ENCODE assay signal across 1 cellular context in the genomic region with DNA sequence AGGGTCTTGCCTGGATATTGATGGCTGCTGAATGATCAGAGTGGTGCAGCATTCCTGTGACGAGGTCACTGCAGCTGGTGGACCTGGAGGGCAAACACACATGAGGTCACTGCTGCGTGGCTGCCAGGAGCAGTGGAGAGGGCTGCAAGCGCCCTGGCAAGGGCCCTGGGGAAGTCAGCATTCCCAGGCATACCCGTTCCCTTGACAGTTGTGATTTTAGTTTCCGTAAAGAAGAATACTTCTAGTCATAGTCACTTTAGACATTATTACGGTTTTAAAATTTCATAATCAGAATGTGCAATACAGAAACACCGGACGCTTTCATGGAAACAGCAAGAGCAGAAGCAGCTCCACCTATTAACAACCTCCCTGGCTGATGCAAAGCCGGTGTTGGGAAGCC.
TF ChIP-seq lines count a peak whose summit lies in the region.

No MANE protein-coding gene starts in this region.

TF ChIP-seq in liver, 16 proteins besides CTCF, POLR2A, EP300 and RAD21 (continued from another document):
- TF ChIP-seq, protein P1, sequence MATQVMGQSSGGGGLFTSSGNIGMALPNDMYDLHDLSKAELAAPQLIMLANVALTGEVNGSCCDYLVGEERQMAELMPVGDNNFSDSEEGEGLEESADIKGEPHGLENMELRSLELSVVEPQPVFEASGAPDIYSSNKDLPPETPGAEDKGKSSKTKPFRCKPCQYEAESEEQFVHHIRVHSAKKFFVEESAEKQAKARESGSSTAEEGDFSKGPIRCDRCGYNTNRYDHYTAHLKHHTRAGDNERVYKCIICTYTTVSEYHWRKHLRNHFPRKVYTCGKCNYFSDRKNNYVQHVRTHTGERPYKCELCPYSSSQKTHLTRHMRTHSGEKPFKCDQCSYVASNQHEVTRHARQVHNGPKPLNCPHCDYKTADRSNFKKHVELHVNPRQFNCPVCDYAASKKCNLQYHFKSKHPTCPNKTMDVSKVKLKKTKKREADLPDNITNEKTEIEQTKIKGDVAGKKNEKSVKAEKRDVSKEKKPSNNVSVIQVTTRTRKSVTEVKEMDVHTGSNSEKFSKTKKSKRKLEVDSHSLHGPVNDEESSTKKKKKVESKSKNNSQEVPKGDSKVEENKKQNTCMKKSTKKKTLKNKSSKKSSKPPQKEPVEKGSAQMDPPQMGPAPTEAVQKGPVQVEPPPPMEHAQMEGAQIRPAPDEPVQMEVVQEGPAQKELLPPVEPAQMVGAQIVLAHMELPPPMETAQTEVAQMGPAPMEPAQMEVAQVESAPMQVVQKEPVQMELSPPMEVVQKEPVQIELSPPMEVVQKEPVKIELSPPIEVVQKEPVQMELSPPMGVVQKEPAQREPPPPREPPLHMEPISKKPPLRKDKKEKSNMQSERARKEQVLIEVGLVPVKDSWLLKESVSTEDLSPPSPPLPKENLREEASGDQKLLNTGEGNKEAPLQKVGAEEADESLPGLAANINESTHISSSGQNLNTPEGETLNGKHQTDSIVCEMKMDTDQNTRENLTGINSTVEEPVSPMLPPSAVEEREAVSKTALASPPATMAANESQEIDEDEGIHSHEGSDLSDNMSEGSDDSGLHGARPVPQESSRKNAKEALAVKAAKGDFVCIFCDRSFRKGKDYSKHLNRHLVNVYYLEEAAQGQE (IDR thresholded peaks at IDR 0.05) = no peak
- peak; percentile 70 for TF ChIP-seq SP1 (IDR thresholded peaks at IDR 0.05)
- TF ChIP-seq, protein P2, sequence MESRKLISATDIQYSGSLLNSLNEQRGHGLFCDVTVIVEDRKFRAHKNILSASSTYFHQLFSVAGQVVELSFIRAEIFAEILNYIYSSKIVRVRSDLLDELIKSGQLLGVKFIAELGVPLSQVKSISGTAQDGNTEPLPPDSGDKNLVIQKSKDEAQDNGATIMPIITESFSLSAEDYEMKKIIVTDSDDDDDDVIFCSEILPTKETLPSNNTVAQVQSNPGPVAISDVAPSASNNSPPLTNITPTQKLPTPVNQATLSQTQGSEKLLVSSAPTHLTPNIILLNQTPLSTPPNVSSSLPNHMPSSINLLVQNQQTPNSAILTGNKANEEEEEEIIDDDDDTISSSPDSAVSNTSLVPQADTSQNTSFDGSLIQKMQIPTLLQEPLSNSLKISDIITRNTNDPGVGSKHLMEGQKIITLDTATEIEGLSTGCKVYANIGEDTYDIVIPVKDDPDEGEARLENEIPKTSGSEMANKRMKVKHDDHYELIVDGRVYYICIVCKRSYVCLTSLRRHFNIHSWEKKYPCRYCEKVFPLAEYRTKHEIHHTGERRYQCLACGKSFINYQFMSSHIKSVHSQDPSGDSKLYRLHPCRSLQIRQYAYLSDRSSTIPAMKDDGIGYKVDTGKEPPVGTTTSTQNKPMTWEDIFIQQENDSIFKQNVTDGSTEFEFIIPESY (IDR thresholded peaks at IDR 0.05) = no peak
